In genomic region chr17:17774009-17774881, GRCh38 we compare ENCODE assay signal across 8 cellular contexts.
DNase-seq lines count a peak whose midpoint lies in the region; ATAC-seq and TF ChIP-seq lines count a peak whose summit lies in the region.

No MANE protein-coding gene starts in this region.

- H3K36me3 ChIP-seq in WERI-Rb-1: peaks cover 14% of the 10 kb centered on the region
- no peaks in the 10 kb centered on the region for H3K36me3 ChIP-seq in cardiac muscle cell
- H3K36me3 ChIP-seq in gastrocnemius medialis: no peaks in the 10 kb centered on the region
- H3K36me3 ChIP-seq in smooth muscle cell (ENCODE audit: low read depth): no peaks in the 10 kb centered on the region

- peaks cover 83% of the 10 kb centered on the region for H3K79me2 ChIP-seq in smooth muscle cell (ENCODE audit: low read depth)

- peaks cover 24% of the 10 kb centered on the region for H3F3A ChIP-seq in smooth muscle cell (ENCODE audit: low read depth)

- no peak overlapping the region for H3K4me2 ChIP-seq in smooth muscle cell

- H3K9ac ChIP-seq in smooth muscle cell (ENCODE audit: low read depth): no peak overlapping the region

- 85% methylated on average over 21 of the region's 21 CpGs for WGBS in smooth muscle cell (ENCODE audit: low lambda C conversion rate)

- peaks cover 100% of the 10 kb centered on the region for H4K20me1 ChIP-seq in smooth muscle cell (ENCODE audit: low read depth)

- no peak overlapping the region for H3K4me3 ChIP-seq in WERI-Rb-1 (ENCODE audit: low read depth, low read length)
- no peak overlapping the region for H3K4me3 ChIP-seq in cardiac muscle cell
- peak overlapping the region; percentile 19 to 55 (median 40) for H3K4me3 ChIP-seq in gastrocnemius medialis
- no peak overlapping the region for H3K4me3 ChIP-seq in smooth muscle cell

- peak; percentile 61 to 71 for TF ChIP-seq POLR2A in gastrocnemius medialis (IDR thresholded peaks at IDR 0.05)

- H2AFZ ChIP-seq in smooth muscle cell (ENCODE audit: low read depth): no peak overlapping the region

- in situ Hi-C loops in gastrocnemius medialis (cut with MboI; ENCODE audit: low sequenced_read_pairs in 4 of 4): no loop called here

- H3K27ac ChIP-seq in WERI-Rb-1: no peak overlapping the region
- H3K27ac ChIP-seq in cardiac muscle cell: peak overlapping the region; percentile 62
- peak overlapping the region; percentile 75 to 94 (median 87) for H3K27ac ChIP-seq in gastrocnemius medialis
- H3K27ac ChIP-seq in smooth muscle cell (ENCODE audit: low read depth): no peak overlapping the region

- DNase-seq in H4 (ENCODE audit: low spot score): peak; percentile 42
- no peak for DNase-seq in WERI-Rb-1
- DNase-seq in cardiac muscle cell (ENCODE audit: low read depth in 1 of 2, low spot score in 1 of 2): peak in 1 of 2 donors; percentile 30
- DNase-seq in gastrocnemius medialis: peak; percentile 52 to 83
- DNase-seq in smooth muscle cell (lab: John Stamatoyannopoulos, UW; ENCODE audit: unreplicated experiment): no peak

- intact Hi-C loops in gastrocnemius medialis (cut with DNase I; ENCODE audit: low total_unique reads): no loop called here

- H3K9me3 ChIP-seq in WERI-Rb-1 (ENCODE audit: severe bottlenecking) (no peaks in the 10 kb centered on the region), cardiac muscle cell (ENCODE audit: low read depth) (no peaks in the 10 kb centered on the region), gastrocnemius medialis (no peaks in the 10 kb centered on the region), smooth muscle cell (replicated peaks; ENCODE audit: low read depth) (no peaks in the 10 kb centered on the region)

- no peaks in the 10 kb centered on the region for H3K27me3 ChIP-seq in WERI-Rb-1 (ENCODE audit: insufficient read depth, low read depth, severe bottlenecking)
- H3K27me3 ChIP-seq in cardiac muscle cell: no peaks in the 10 kb centered on the region
- H3K27me3 ChIP-seq in gastrocnemius medialis: no peaks in the 10 kb centered on the region
- no peaks in the 10 kb centered on the region for H3K27me3 ChIP-seq in smooth muscle cell (ENCODE audit: low read depth)

- 0 out of 2 replicates have a peak, but pooled peaks have one; percentile 5 for TF ChIP-seq CTCF in WERI-Rb-1 (IDR thresholded peaks at IDR 0.05; ENCODE audit: low read depth, low read length)
- TF ChIP-seq CTCF in cardiac muscle cell (IDR thresholded peaks at IDR 0.05; ENCODE audit: low read depth, low read length): peak; percentile 32
- TF ChIP-seq CTCF in gastrocnemius medialis (IDR thresholded peaks at IDR 0.05 in 4 of 5, conservative IDR thresholded peaks at IDR 0.05 in 1 of 5): peak in 3 of 5 experiments; percentile 27 to 37 (median 28)
- no peak for TF ChIP-seq CTCF in smooth muscle cell (IDR thresholded peaks at IDR 0.05; ENCODE audit: borderline replicate concordance, insufficient read depth, poor library complexity, severe bottlenecking)

- peaks cover 21% of the 10 kb centered on the region for H3K4me1 ChIP-seq in cardiac muscle cell (ENCODE audit: low read depth)
- peaks cover 43 to 62% of the 10 kb centered on the region in 2 donors for H3K4me1 ChIP-seq in gastrocnemius medialis
- H3K4me1 ChIP-seq in smooth muscle cell (ENCODE audit: low read depth): peaks cover 23% of the 10 kb centered on the region

- ATAC-seq in gastrocnemius medialis (peak; percentile 75 to 77), HG03280 (IDR thresholded peaks at IDR 0.05; ENCODE audit: unreplicated experiment) (no peak), HG03378 (IDR thresholded peaks at IDR 0.05; ENCODE audit: unreplicated experiment) (no peak), HG02885 (IDR thresholded peaks at IDR 0.05; ENCODE audit: poor library complexity, unreplicated experiment) (no peak)

Comparison
In these comparisons a context has a peak if more than half of its experiments do, and no peak if none do; other contexts are left out.
1. DNase-seq: peak in H4 (single experiment) and gastrocnemius medialis (2 of 2); none in WERI-Rb-1 (single experiment) and smooth muscle cell (single experiment).
2. H3K27ac ChIP-seq: peak in cardiac muscle cell (single experiment) and gastrocnemius medialis (4 of 4); none in WERI-Rb-1 (single experiment) and smooth muscle cell (single experiment).
3. H3K4me3 ChIP-seq: peak in gastrocnemius medialis (4 of 4); none in WERI-Rb-1 (single experiment), cardiac muscle cell (single experiment) and smooth muscle cell (single experiment).
4. ATAC-seq: peak in gastrocnemius medialis (2 of 2); none in HG03280 (single experiment), HG03378 (single experiment) and HG02885 (single experiment).